ENCODE assay signal across 18 cellular contexts in genomic region chr2:222707102-222707688, GRCh38. TPM values are rescaled to one million over a fixed set of nuclear protein-coding genes. Genes with fewer than 3 reads are reported as not detected.
A peak's percentile ranks its signal among the peaks of the same experiment; 100 is the strongest.
DNase-seq lines count a peak whose midpoint lies in the region; ATAC-seq and TF ChIP-seq lines count a peak whose summit lies in the region.
"Had no signal": no experiment of that assay in that cellular context is flagged by ENCODE, and none has a peak within 500 bp of the region (broad histone marks: within the 10 kb centered on the region; RNA-seq: fewer than 3 reads in every experiment).

No MANE protein-coding gene starts in this region.

- ATAC-seq in GM21390 (IDR thresholded peaks at IDR 0.05; ENCODE audit: unreplicated experiment) (peak; percentile 6), HG02798 (IDR thresholded peaks at IDR 0.05; ENCODE audit: poor library complexity, unreplicated experiment) (no peak), HG03439 (IDR thresholded peaks at IDR 0.05; ENCODE audit: unreplicated experiment) (no peak)
- peak; percentile 38 for ATAC-seq in stimulated activated effector memory CD8-positive, alpha-beta T cell treated with anti-CD3 and anti-CD28 coated beads, Interleukin-12 subunit alpha, Interleukin-12 subunit beta, amount 100 ng/mL, for 72 hours
- ATAC-seq: heart left ventricle had no signal

- no peaks in the 10 kb centered on the region for H3K9me3 ChIP-seq in Karpas-422 (ENCODE audit: low read length)
- no peaks in the 10 kb centered on the region for H3K9me3 ChIP-seq in endocrine pancreas (ENCODE audit: control insufficient read depth, low read length)
- H3K9me3 ChIP-seq: heart left ventricle, sigmoid colon, suprapubic skin had no signal

- no peak overlapping the region for H2AFZ ChIP-seq in Karpas-422 (ENCODE audit: low read length)

- H3K9me3 Mint-ChIP-seq in stimulated activated effector memory CD8-positive, alpha-beta T cell treated with anti-CD3 and anti-CD28 coated beads, Interleukin-12 subunit alpha, Interleukin-12 subunit beta, amount 100 ng/mL, for 72 hours: no peaks in the 10 kb centered on the region
- H3K9me3 Mint-ChIP-seq: IgD-negative memory B cell had no signal

- H3K27ac ChIP-seq in Karpas-422 (ENCODE audit: low read length): no peak overlapping the region
- H3K27ac ChIP-seq: heart left ventricle, sigmoid colon, suprapubic skin had no signal

- H3K36me3 Mint-ChIP-seq in stimulated activated effector memory CD8-positive, alpha-beta T cell treated with anti-CD3 and anti-CD28 coated beads, Interleukin-12 subunit alpha, Interleukin-12 subunit beta, amount 100 ng/mL, for 72 hours: no peaks in the 10 kb centered on the region
- H3K36me3 Mint-ChIP-seq: IgD-negative memory B cell had no signal

- DNase-seq in Karpas-422 (no peak), lower leg skin (ENCODE audit: low spot score in 2 of 2) (no peak), NCI-H82 (lab: John Stamatoyannopoulos, UW) (no peak)
- DNase-seq in stimulated activated effector memory CD8-positive, alpha-beta T cell treated with anti-CD3 and anti-CD28 coated beads, Interleukin-12 subunit alpha, Interleukin-12 subunit beta, amount 100 ng/mL, for 72 hours (ENCODE audit: low spot score in 2 of 2): no peak
- DNase-seq: activated CD4-positive, alpha-beta T cell treated with anti-CD3 and anti-CD28 coated beads, Interleukin-2, amount 50 U/mL, for 48 hours; activated effector memory CD4-positive, alpha-beta T cell treated with anti-CD3 and anti-CD28 coated beads, Interleukin-2, amount 50 U/mL, for 16 hours; heart left ventricle; NCI-H1417 treated with DMSO at 0.1 percent for 48 hours; NCI-H510A; sigmoid colon had no signal

- H3K4me1 Mint-ChIP-seq in stimulated activated effector memory CD8-positive, alpha-beta T cell treated with anti-CD3 and anti-CD28 coated beads, Interleukin-12 subunit alpha, Interleukin-12 subunit beta, amount 100 ng/mL, for 72 hours: peaks cover 15% of the 10 kb centered on the region

- H4K20me1 ChIP-seq in Karpas-422 (ENCODE audit: insufficient read depth, low read depth, low read length): no peaks in the 10 kb centered on the region

- peak overlapping the region; percentile 22 for H3K4me2 ChIP-seq in Karpas-422 (ENCODE audit: low read depth, low read length, poor library complexity, severe bottlenecking)

- no peak overlapping the region for H3K4me3 Mint-ChIP-seq in stimulated activated effector memory CD8-positive, alpha-beta T cell treated with anti-CD3 and anti-CD28 coated beads, Interleukin-12 subunit alpha, Interleukin-12 subunit beta, amount 100 ng/mL, for 72 hours

- H3K9me2 ChIP-seq in Karpas-422 (replicated peaks; ENCODE audit: insufficient read depth, low read length): no peaks in the 10 kb centered on the region

- no peak overlapping the region for H3K9ac ChIP-seq in Karpas-422 (ENCODE audit: low read length)
- no peak overlapping the region for H3K9ac ChIP-seq in endocrine pancreas (ENCODE audit: control insufficient read depth, insufficient read depth, low read length)

- 91 to 98% methylated on average over 3 of the region's 3 CpGs for WGBS in lower leg skin, 2 donors

- H3K27me3 ChIP-seq in Karpas-422 (ENCODE audit: low read length) (no peaks in the 10 kb centered on the region), endocrine pancreas (ENCODE audit: control insufficient read depth, insufficient read depth, low read length) (no peaks in the 10 kb centered on the region)
- H3K27me3 ChIP-seq: heart left ventricle, sigmoid colon had no signal

- intact Hi-C loops in lower leg skin (cut with DNase I; ENCODE audit: low total_unique reads): loop anchor here (10.0 kb wide), 2 partner anchors 158 to 198 kb away; partner anchors contain the start of gene ACSL3

- H3K4me3 ChIP-seq in Karpas-422 (ENCODE audit: low read length) (no peak overlapping the region), endocrine pancreas (ENCODE audit: control insufficient read depth, insufficient read depth, low read length) (peak overlapping the region; percentile 4), lower leg skin (ENCODE audit: low read depth, poor library complexity, severe bottlenecking) (no peak overlapping the region)
- H3K4me3 ChIP-seq: heart left ventricle, sigmoid colon, suprapubic skin had no signal

- H3K4me1 ChIP-seq in Karpas-422 (ENCODE audit: low read length) (peaks cover 22% of the 10 kb centered on the region), endocrine pancreas (ENCODE audit: control insufficient read depth, insufficient read depth, low read length) (no peaks in the 10 kb centered on the region)

- no peak for TF ChIP-seq POLR2A in lower leg skin (IDR thresholded peaks at IDR 0.05)

- no peaks in the 10 kb centered on the region for H3K79me2 ChIP-seq in Karpas-422 (ENCODE audit: low read length)

- no peak overlapping the region for H3K27ac Mint-ChIP-seq in stimulated activated effector memory CD8-positive, alpha-beta T cell treated with anti-CD3 and anti-CD28 coated beads, Interleukin-12 subunit alpha, Interleukin-12 subunit beta, amount 100 ng/mL, for 72 hours
- H3K27ac Mint-ChIP-seq: IgD-negative memory B cell had no signal

- TF ChIP-seq CTCF in lower leg skin (IDR thresholded peaks at IDR 0.05): no peak

- H3K36me3 ChIP-seq in Karpas-422 (ENCODE audit: insufficient read depth, low read length) (no peaks in the 10 kb centered on the region), endocrine pancreas (ENCODE audit: control insufficient read depth, insufficient read depth, low read length) (no peaks in the 10 kb centered on the region)
- H3K36me3 ChIP-seq: heart left ventricle, sigmoid colon, suprapubic skin had no signal

RNA-seq across cellular contexts. Expression of gene MOGAT1, which starts 35.7 kb away (rescaled TPM):
- not detected in 2 replicates for total RNA-seq in Karpas-422 (2014; rRNA removed; shearing (Covaris generic); ENCODE audit: low replicate concordance)
- not detected for total RNA-seq in lower leg skin
- total RNA-seq: myocyte; sigmoid colon; suprapubic skin; T-helper 2 cell treated with Interferon-gamma antibody and Interleukin-4, amounts not matched to agents 100 ng/mL and 5 ng/mL, for 36 hours had no signal

RNA-seq across cellular contexts. Expression of gene FARSB, which starts 51.3 kb away (rescaled TPM):
- 17.9 and 36.7 TPM in 2 replicates for total RNA-seq in Karpas-422 (2014; rRNA removed; shearing (Covaris generic); ENCODE audit: low replicate concordance)
- total RNA-seq in lower leg skin: 10 to 100 TPM in 3 of 4 donors, 1 to 10 TPM in 1; 8.6 to 12.2 (median 11.2) TPM

Comparison
In these comparisons a context has a peak if more than half of its experiments do, and no peak if none do; other contexts are left out.
1. ATAC-seq: peak in GM21390 (single experiment) and stimulated activated effector memory CD8-positive, alpha-beta T cell treated with anti-CD3 and anti-CD28 coated beads, Interleukin-12 subunit alpha, Interleukin-12 subunit beta, amount 100 ng/mL, for 72 hours (single experiment); none in HG02798 (single experiment) and HG03439 (single experiment).